2 cellular contexts compared by ENCODE assay signal in the genomic region with DNA sequence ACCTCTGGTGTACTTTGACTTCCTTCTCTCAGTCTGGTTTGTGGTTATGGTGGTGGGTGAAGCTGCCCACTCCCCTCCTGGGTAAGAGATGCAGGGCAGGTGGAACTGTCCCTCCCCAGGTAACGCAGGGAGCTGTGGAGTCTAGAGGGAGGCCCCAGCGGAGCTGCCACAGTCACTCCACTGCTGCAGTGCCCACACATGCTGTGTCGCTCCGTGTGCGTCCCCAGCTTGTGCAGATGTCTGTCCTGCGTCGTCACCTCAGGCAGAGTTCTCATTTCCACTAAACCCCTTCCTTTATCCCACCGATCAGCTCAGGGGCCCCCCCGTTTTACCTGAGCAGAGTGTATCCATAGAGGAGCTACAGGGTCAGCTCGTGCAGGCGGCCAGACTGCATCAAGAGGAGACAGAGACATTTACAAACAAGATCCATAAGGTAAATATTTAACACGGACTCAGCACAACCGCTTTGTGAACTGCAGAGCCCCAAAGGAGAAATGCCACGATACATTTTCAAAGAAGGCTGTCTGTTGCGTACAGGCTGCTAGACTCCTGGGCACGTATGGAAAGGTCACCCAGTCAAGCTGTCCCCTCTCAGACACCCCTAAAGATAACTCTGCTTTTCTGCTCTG.
TF ChIP-seq lines count a peak whose summit lies in the region.

No MANE protein-coding gene starts in this region.

TF ChIP-seq in GM23338, 12 proteins besides CTCF, POLR2A, EP300 and RAD21 (continues in another document):
- TF ChIP-seq, protein P1, sequence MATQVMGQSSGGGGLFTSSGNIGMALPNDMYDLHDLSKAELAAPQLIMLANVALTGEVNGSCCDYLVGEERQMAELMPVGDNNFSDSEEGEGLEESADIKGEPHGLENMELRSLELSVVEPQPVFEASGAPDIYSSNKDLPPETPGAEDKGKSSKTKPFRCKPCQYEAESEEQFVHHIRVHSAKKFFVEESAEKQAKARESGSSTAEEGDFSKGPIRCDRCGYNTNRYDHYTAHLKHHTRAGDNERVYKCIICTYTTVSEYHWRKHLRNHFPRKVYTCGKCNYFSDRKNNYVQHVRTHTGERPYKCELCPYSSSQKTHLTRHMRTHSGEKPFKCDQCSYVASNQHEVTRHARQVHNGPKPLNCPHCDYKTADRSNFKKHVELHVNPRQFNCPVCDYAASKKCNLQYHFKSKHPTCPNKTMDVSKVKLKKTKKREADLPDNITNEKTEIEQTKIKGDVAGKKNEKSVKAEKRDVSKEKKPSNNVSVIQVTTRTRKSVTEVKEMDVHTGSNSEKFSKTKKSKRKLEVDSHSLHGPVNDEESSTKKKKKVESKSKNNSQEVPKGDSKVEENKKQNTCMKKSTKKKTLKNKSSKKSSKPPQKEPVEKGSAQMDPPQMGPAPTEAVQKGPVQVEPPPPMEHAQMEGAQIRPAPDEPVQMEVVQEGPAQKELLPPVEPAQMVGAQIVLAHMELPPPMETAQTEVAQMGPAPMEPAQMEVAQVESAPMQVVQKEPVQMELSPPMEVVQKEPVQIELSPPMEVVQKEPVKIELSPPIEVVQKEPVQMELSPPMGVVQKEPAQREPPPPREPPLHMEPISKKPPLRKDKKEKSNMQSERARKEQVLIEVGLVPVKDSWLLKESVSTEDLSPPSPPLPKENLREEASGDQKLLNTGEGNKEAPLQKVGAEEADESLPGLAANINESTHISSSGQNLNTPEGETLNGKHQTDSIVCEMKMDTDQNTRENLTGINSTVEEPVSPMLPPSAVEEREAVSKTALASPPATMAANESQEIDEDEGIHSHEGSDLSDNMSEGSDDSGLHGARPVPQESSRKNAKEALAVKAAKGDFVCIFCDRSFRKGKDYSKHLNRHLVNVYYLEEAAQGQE (IDR thresholded peaks at IDR 0.05; ENCODE audit: unreplicated experiment), result no peak
- TF ChIP-seq ZNF331 (CRISPR knock-in tag; IDR thresholded peaks at IDR 0.05; ENCODE audit: low read depth) (no peak), NANOG (IDR thresholded peaks at IDR 0.05; ENCODE audit: borderline replicate concordance) (no peak), CREB1 (CRISPR knock-in tag; IDR thresholded peaks at IDR 0.05; ENCODE audit: low read depth) (no peak), STAT1 (IDR thresholded peaks at IDR 0.05; ENCODE audit: unreplicated experiment) (no peak), ZNF114 (CRISPR knock-in tag; IDR thresholded peaks at IDR 0.05) (no peak), EZH2 (IDR thresholded peaks at IDR 0.05; ENCODE audit: low read depth, unreplicated experiment) (no peak), JUNB (IDR thresholded peaks at IDR 0.05; ENCODE audit: unreplicated experiment) (no peak), POLR2AphosphoS5 (IDR thresholded peaks at IDR 0.05; ENCODE audit: low read depth) (no peak), EZH2phosphoT487 (IDR thresholded peaks at IDR 0.05; ENCODE audit: unreplicated experiment) (no peak)
- TF ChIP-seq, protein P2, sequence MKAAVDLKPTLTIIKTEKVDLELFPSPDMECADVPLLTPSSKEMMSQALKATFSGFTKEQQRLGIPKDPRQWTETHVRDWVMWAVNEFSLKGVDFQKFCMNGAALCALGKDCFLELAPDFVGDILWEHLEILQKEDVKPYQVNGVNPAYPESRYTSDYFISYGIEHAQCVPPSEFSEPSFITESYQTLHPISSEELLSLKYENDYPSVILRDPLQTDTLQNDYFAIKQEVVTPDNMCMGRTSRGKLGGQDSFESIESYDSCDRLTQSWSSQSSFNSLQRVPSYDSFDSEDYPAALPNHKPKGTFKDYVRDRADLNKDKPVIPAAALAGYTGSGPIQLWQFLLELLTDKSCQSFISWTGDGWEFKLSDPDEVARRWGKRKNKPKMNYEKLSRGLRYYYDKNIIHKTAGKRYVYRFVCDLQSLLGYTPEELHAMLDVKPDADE (IDR thresholded peaks at IDR 0.05), result no peak

TF ChIP-seq in IMR-90, 13 proteins besides CTCF, POLR2A, EP300 and RAD21:
- TF ChIP-seq, protein P3, sequence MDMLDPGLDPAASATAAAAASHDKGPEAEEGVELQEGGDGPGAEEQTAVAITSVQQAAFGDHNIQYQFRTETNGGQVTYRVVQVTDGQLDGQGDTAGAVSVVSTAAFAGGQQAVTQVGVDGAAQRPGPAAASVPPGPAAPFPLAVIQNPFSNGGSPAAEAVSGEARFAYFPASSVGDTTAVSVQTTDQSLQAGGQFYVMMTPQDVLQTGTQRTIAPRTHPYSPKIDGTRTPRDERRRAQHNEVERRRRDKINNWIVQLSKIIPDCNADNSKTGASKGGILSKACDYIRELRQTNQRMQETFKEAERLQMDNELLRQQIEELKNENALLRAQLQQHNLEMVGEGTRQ (IDR thresholded peaks at IDR 0.05; ENCODE audit: low read depth, low read length), result no peak
- TF ChIP-seq CHD1 (IDR thresholded peaks at IDR 0.05; ENCODE audit: low read depth, low read length), result no peak
- TF ChIP-seq NFE2L2 (IDR thresholded peaks at IDR 0.05; ENCODE audit: low read depth, low read length), result no peak
- TF ChIP-seq, protein P4, sequence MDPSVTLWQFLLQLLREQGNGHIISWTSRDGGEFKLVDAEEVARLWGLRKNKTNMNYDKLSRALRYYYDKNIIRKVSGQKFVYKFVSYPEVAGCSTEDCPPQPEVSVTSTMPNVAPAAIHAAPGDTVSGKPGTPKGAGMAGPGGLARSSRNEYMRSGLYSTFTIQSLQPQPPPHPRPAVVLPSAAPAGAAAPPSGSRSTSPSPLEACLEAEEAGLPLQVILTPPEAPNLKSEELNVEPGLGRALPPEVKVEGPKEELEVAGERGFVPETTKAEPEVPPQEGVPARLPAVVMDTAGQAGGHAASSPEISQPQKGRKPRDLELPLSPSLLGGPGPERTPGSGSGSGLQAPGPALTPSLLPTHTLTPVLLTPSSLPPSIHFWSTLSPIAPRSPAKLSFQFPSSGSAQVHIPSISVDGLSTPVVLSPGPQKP (IDR thresholded peaks at IDR 0.05; ENCODE audit: borderline replicate concordance, low read depth, low read length), result no peak
- TF ChIP-seq RCOR1 (IDR thresholded peaks at IDR 0.05; ENCODE audit: insufficient replicate concordance, low read length), result no peak
- no peak for TF ChIP-seq MAZ (IDR thresholded peaks at IDR 0.05; ENCODE audit: borderline replicate concordance, low read depth, low read length)
- no peak for TF ChIP-seq CEBPB (IDR thresholded peaks at IDR 0.05; ENCODE audit: low read depth, low read length)
- no peak for TF ChIP-seq MXI1 (IDR thresholded peaks at IDR 0.05; ENCODE audit: borderline replicate concordance, low read depth, low read length)
- TF ChIP-seq RFX5 (IDR thresholded peaks at IDR 0.05; ENCODE audit: low read depth, low read length), result no peak
- TF ChIP-seq BHLHE40 (IDR thresholded peaks at IDR 0.05; ENCODE audit: low read depth, low read length), result no peak
- no peak for TF ChIP-seq MAFK (IDR thresholded peaks at IDR 0.05; ENCODE audit: low read depth, low read length)
- no peak for TF ChIP-seq FOS (IDR thresholded peaks at IDR 0.05; ENCODE audit: low read depth, low read length)
- no peak for TF ChIP-seq SMC3 (IDR thresholded peaks at IDR 0.05; ENCODE audit: low read depth, low read length)
